19 cellular contexts compared by ENCODE assay signal in genomic region chr1:151211972-151212705, GRCh38. TPM values are rescaled to one million over a fixed set of nuclear protein-coding genes. Genes with fewer than 3 reads are reported as not detected.
DNase-seq lines count a peak whose midpoint lies in the region; ATAC-seq and TF ChIP-seq lines count a peak whose summit lies in the region.
"Had no signal": no experiment of that assay in that cellular context is flagged by ENCODE, and none has a peak within 500 bp of the region (broad histone marks: within the 10 kb centered on the region; RNA-seq: fewer than 3 reads in every experiment).

No MANE protein-coding gene starts in this region.

- TF ChIP-seq POLR2A in sigmoid colon (IDR thresholded peaks at IDR 0.05) = no peak

- no peak for TF ChIP-seq EP300 in sigmoid colon (IDR thresholded peaks at IDR 0.05)

- no peak for TF ChIP-seq CTCF in sigmoid colon (IDR thresholded peaks at IDR 0.05)
- TF ChIP-seq CTCF in BE2C (IDR thresholded peaks at IDR 0.05; ENCODE audit: low read depth, low read length) = no peak

- intact Hi-C loops in naive thymus-derived CD4-positive, alpha-beta T cell (cut with micrococcal nuclease) = loop anchor here in 1 of 2 donors (5.0 kb wide), 1 partner anchor 40 kb away; the partner anchor contains the start of gene PSMD4
- intact Hi-C loops in sigmoid colon (cut with DNase I) = no loop called here

- H3K27ac ChIP-seq in naive thymus-derived CD4-positive, alpha-beta T cell (ENCODE audit: low read depth, low read length) = no peak overlapping the region
- peak overlapping the region in 1 of 4 donors; percentile 46 for H3K27ac ChIP-seq in sigmoid colon
- H3K27ac ChIP-seq: colonic mucosa, parathyroid adenoma, upper lobe of right lung had no signal

- CTCF ChIA-PET in naive thymus-derived CD4-positive, alpha-beta T cell (lab: Charles Lee) = interaction anchor here (0.7 kb wide), 1 partner anchor 1278 kb away, joined by 3 read pairs; no protein-coding TSS in a partner anchor

- H3K9me3 Mint-ChIP-seq in activated naive CD8-positive, alpha-beta T cell treated with anti-CD3 and anti-CD28 coated beads, Interleukin-2, amount 50 U/mL, for 24 hours = no peaks in the 10 kb centered on the region
- H3K9me3 Mint-ChIP-seq in naive thymus-derived CD4-positive, alpha-beta T cell = peaks cover 0 to under 1% (median 0%) of the 10 kb centered on the region in 11 donors
- H3K9me3 Mint-ChIP-seq: memory B cell had no signal

- peaks cover 25% of the 10 kb centered on the region for H3K4me1 Mint-ChIP-seq in activated naive CD8-positive, alpha-beta T cell treated with anti-CD3 and anti-CD28 coated beads, Interleukin-2, amount 50 U/mL, for 24 hours
- peaks cover 22 to 47% (median 37%) of the 10 kb centered on the region in 7 donors for H3K4me1 Mint-ChIP-seq in naive thymus-derived CD4-positive, alpha-beta T cell

- peaks cover 0 to 18% (median 0%) of the 10 kb centered on the region in 3 experiments for H3K36me3 ChIP-seq in naive thymus-derived CD4-positive, alpha-beta T cell (ENCODE audit: control insufficient read depth in 2 of 3, insufficient read depth in 3 of 3, low read length in 3 of 3)
- H3K36me3 ChIP-seq in sigmoid colon (peaks cover 0 to 42% (median 3%) of the 10 kb centered on the region in 4 donors), BE2C (peaks cover 44% of the 10 kb centered on the region)
- H3K36me3 ChIP-seq: colonic mucosa had no signal

- DNase-seq in activated CD4-positive, alpha-beta T cell treated with anti-CD3 and anti-CD28 coated beads for 48 hours = peak; percentile 29
- no peak for DNase-seq in activated CD4-positive, alpha-beta T cell treated with anti-CD3 and anti-CD28 coated beads, Interleukin-2, amount 50 U/mL, for 4 hours
- peak; percentile 31 for DNase-seq in M059J (ENCODE audit: low read depth)
- no peak for DNase-seq in activated naive CD8-positive, alpha-beta T cell treated with anti-CD3 and anti-CD28 coated beads, Interleukin-2, amount 50 U/mL, for 24 hours
- peak in 3 of 9 donors; percentile 14 to 30 (median 22) for DNase-seq in naive thymus-derived CD4-positive, alpha-beta T cell
- no peak for DNase-seq in cortex of kidney (lab: John Stamatoyannopoulos, UW)
- no peak for DNase-seq in sigmoid colon
- DNase-seq in BE2C = no peak
- DNase-seq: ACHN; activated effector memory CD4-positive, alpha-beta T cell treated with Interleukin-2 at 50 U/mL for 16 hours; colonic mucosa; KBM-7; NCI-H146; NCI-H748 treated with DMSO at 0.1 percent for 48 hours; Right ventricle myocardium superior; upper lobe of right lung had no signal

- peaks cover 4 to 13% of the 10 kb centered on the region in 2 donors for H3K4me1 ChIP-seq in naive thymus-derived CD4-positive, alpha-beta T cell (ENCODE audit: control insufficient read depth in 2 of 2, insufficient read depth in 2 of 2, low read length in 2 of 2)
- peaks cover 0 to 37% (median 17%) of the 10 kb centered on the region in 4 donors for H3K4me1 ChIP-seq in sigmoid colon
- H3K4me1 ChIP-seq in BE2C = no peaks in the 10 kb centered on the region; the same call in 1 of the 2 replicates
- H3K4me1 ChIP-seq: colonic mucosa, parathyroid adenoma, upper lobe of right lung had no signal

- H3K36me3 Mint-ChIP-seq in activated naive CD8-positive, alpha-beta T cell treated with anti-CD3 and anti-CD28 coated beads, Interleukin-2, amount 50 U/mL, for 24 hours (ENCODE audit: low read depth) = peaks cover 26% of the 10 kb centered on the region
- H3K36me3 Mint-ChIP-seq in naive thymus-derived CD4-positive, alpha-beta T cell = peaks cover 0 to 22% (median 11%) of the 10 kb centered on the region in 5 donors

- H3K9me3 ChIP-seq in naive thymus-derived CD4-positive, alpha-beta T cell (ENCODE audit: control insufficient read depth in 2 of 3, low read length in 3 of 3) = no peaks in the 10 kb centered on the region
- H3K9me3 ChIP-seq in sigmoid colon (no peaks in the 10 kb centered on the region), BE2C (no peaks in the 10 kb centered on the region)
- H3K9me3 ChIP-seq: colonic mucosa, upper lobe of right lung had no signal

- H3K4me3 Mint-ChIP-seq in activated naive CD8-positive, alpha-beta T cell treated with anti-CD3 and anti-CD28 coated beads, Interleukin-2, amount 50 U/mL, for 24 hours = no peak overlapping the region
- peak overlapping the region in 9 of 10 donors; percentile 57 to 86 (median 80) for H3K4me3 Mint-ChIP-seq in naive thymus-derived CD4-positive, alpha-beta T cell
- H3K4me3 Mint-ChIP-seq: memory B cell had no signal

- peak overlapping the region; percentile 76 for H3K27ac Mint-ChIP-seq in activated naive CD8-positive, alpha-beta T cell treated with anti-CD3 and anti-CD28 coated beads, Interleukin-2, amount 50 U/mL, for 24 hours
- peak overlapping the region; percentile 74 to 97 (median 91) for H3K27ac Mint-ChIP-seq in naive thymus-derived CD4-positive, alpha-beta T cell
- H3K27ac Mint-ChIP-seq: memory B cell had no signal

- ATAC-seq in activated naive CD8-positive, alpha-beta T cell treated with anti-CD3 and anti-CD28 coated beads, Interleukin-2, amount 50 U/mL, for 24 hours = peak; percentile 20
- no peak for ATAC-seq in naive thymus-derived CD4-positive, alpha-beta T cell
- ATAC-seq: GM12878, upper lobe of right lung had no signal

- no peaks in the 10 kb centered on the region for H3K27me3 ChIP-seq in naive thymus-derived CD4-positive, alpha-beta T cell (ENCODE audit: control insufficient read depth in 2 of 2, insufficient read depth in 2 of 2, low read length in 2 of 2)
- H3K27me3 ChIP-seq in sigmoid colon = no peaks in the 10 kb centered on the region
- H3K27me3 ChIP-seq in BE2C = no peaks in the 10 kb centered on the region
- H3K27me3 ChIP-seq: colonic mucosa, upper lobe of right lung had no signal

- H3K4me3 ChIP-seq in naive thymus-derived CD4-positive, alpha-beta T cell (ENCODE audit: low read length) = no peak overlapping the region
- H3K4me3 ChIP-seq in sigmoid colon = no peak overlapping the region
- H3K4me3 ChIP-seq in BE2C (ENCODE audit: low read depth, low read length) = no peak overlapping the region
- H3K4me3 ChIP-seq: colonic mucosa, GM12878, upper lobe of right lung had no signal

- no peaks in the 10 kb centered on the region for H3K27me3 Mint-ChIP-seq in activated naive CD8-positive, alpha-beta T cell treated with anti-CD3 and anti-CD28 coated beads, Interleukin-2, amount 50 U/mL, for 24 hours
- no peaks in the 10 kb centered on the region for H3K27me3 Mint-ChIP-seq in naive thymus-derived CD4-positive, alpha-beta T cell
- H3K27me3 Mint-ChIP-seq: memory B cell had no signal

- 78 to 88% methylated on average over 15 of the region's 15 CpGs for WGBS in sigmoid colon, 2 donors

- POLR2A ChIA-PET in naive thymus-derived CD4-positive, alpha-beta T cell (lab: Charles Lee) = interaction anchor here (0.6 to 1.4 kb wide), 5 partner anchors 9 to 531 kb away, joined by 3 to 4 read pairs (median 3); partner anchors contain the start of genes PSMD4 and TNFAIP8L2

RNA-seq across cellular contexts. Expression of gene PIP5K1A, which starts 13.8 kb away (rescaled TPM):
- total RNA-seq in M059J (2014; rRNA removed; shearing (Covaris generic)) = 78.6 and 82.6 TPM in 2 replicates
- 10 to 100 TPM; 56.9 to 76.5 (median 59.5) TPM for total RNA-seq in naive thymus-derived CD4-positive, alpha-beta T cell
- 10 to 100 TPM; 11.7 to 23.1 TPM for polyA plus RNA-seq in naive thymus-derived CD4-positive, alpha-beta T cell
- 10 to 100 TPM; 33.2 to 51.5 (median 37.8) TPM for total RNA-seq in sigmoid colon
- polyA plus RNA-seq in sigmoid colon = 10 to 100 TPM in 2 of 3 donors, 1 to 10 TPM in 1; 9.6 to 23.7 (median 19.0) TPM
- polyA plus RNA-seq in BE2C (2012; ENCODE audit: insufficient read depth, insufficient read length, low read depth) = 70.7 TPM

RNA-seq across cellular contexts. Expression of gene VPS72, which starts 22.1 kb away (rescaled TPM):
- total RNA-seq in M059J (2014; rRNA removed; shearing (Covaris generic)) = 76.6 and 84.3 TPM in 2 replicates
- total RNA-seq in naive thymus-derived CD4-positive, alpha-beta T cell = 10 to 100 TPM; 35.1 to 82.0 (median 63.9) TPM
- 10 to 100 TPM; 63.4 to 85.3 TPM for polyA plus RNA-seq in naive thymus-derived CD4-positive, alpha-beta T cell
- 10 to 100 TPM; 34.6 to 49.7 (median 44.8) TPM for total RNA-seq in sigmoid colon
- 10 to 100 TPM; 24.0 to 36.2 (median 32.4) TPM for polyA plus RNA-seq in sigmoid colon
- 122 TPM for polyA plus RNA-seq in BE2C (2012; ENCODE audit: insufficient read depth, insufficient read length, low read depth)

RNA-seq across cellular contexts. Expression of gene TMOD4, which starts 36.4 kb away (rescaled TPM):
- not detected in 2 replicates for total RNA-seq in M059J (2014; rRNA removed; shearing (Covaris generic))
- 1 to 10 TPM; 2.5 to 5.4 (median 4.4) TPM for total RNA-seq in naive thymus-derived CD4-positive, alpha-beta T cell
- polyA plus RNA-seq in naive thymus-derived CD4-positive, alpha-beta T cell = under 1 TPM in 1 of 2 donors, not detected in 1; 0.73 TPM
- 1 to 10 TPM in 1 of 4 donors, not detected in 3; 1.1 TPM for total RNA-seq in sigmoid colon
- 1 to 10 TPM in 1 of 3 donors, under 1 TPM in 1, not detected in 1; 0.07 to 2.1 TPM for polyA plus RNA-seq in sigmoid colon
- 3.1 TPM for polyA plus RNA-seq in BE2C (2012; ENCODE audit: insufficient read depth, insufficient read length, low read depth)
- total RNA-seq: Right ventricle myocardium superior, upper lobe of right lung had no signal

RNA-seq across cellular contexts. Expression of gene PSMD4, which starts 42.4 kb away (rescaled TPM):
- total RNA-seq in M059J (2014; rRNA removed; shearing (Covaris generic)) = 285 and 291 TPM in 2 replicates
- total RNA-seq in naive thymus-derived CD4-positive, alpha-beta T cell = 100 to 1,000 TPM in 3 of 5 experiments, 10 to 100 TPM in 2; 72.0 to 193 (median 126) TPM
- polyA plus RNA-seq in naive thymus-derived CD4-positive, alpha-beta T cell = 100 to 1,000 TPM; 239 to 258 TPM
- total RNA-seq in sigmoid colon = 100 to 1,000 TPM; 138 to 194 (median 173) TPM
- 100 to 1,000 TPM; 111 to 176 (median 111) TPM for polyA plus RNA-seq in sigmoid colon
- polyA plus RNA-seq in BE2C (2012; ENCODE audit: insufficient read depth, insufficient read length, low read depth) = 377 TPM

RNA-seq across cellular contexts. Expression of gene SCNM1, which starts 46.2 kb away (rescaled TPM):
- 82.1 and 92.2 TPM in 2 replicates for total RNA-seq in M059J (2014; rRNA removed; shearing (Covaris generic))
- 10 to 100 TPM; 37.1 to 73.1 (median 57.1) TPM for total RNA-seq in naive thymus-derived CD4-positive, alpha-beta T cell
- polyA plus RNA-seq in naive thymus-derived CD4-positive, alpha-beta T cell = 10 to 100 TPM; 68.1 to 72.3 TPM
- 10 to 100 TPM; 17.5 to 24.2 (median 19.8) TPM for total RNA-seq in sigmoid colon
- polyA plus RNA-seq in sigmoid colon = 10 to 100 TPM; 35.4 to 42.4 (median 35.6) TPM
- 160 TPM for polyA plus RNA-seq in BE2C (2012; ENCODE audit: insufficient read depth, insufficient read length, low read depth)

Comparison
In these comparisons a context has a peak if more than half of its experiments do, and no peak if none do; other contexts are left out.
1. DNase-seq: peak in activated CD4-positive, alpha-beta T cell treated with anti-CD3 and anti-CD28 coated beads for 48 hours (single experiment) and M059J (single experiment); none in activated CD4-positive, alpha-beta T cell treated with anti-CD3 and anti-CD28 coated beads, Interleukin-2, amount 50 U/mL, for 4 hours (0 of 2), activated naive CD8-positive, alpha-beta T cell treated with anti-CD3 and anti-CD28 coated beads, Interleukin-2, amount 50 U/mL, for 24 hours (single experiment), cortex of kidney (single experiment), sigmoid colon (single experiment) and BE2C (single experiment).